Comparison of ENCODE assay signal across 1 cellular context in genomic region chr1:22052115-22053017, GRCh38.
A peak's percentile ranks its signal among the peaks of the same experiment; 100 is the strongest.
TF ChIP-seq lines count a peak whose summit lies in the region.

TSS of gene CDC42 (plus strand) at chr1:22052709. CDS start at chr1:22078479, 25,770 bp downstream.

TF ChIP-seq in HepG2, 621 proteins besides CTCF, POLR2A, EP300 and RAD21 (continued from another document and continues in another):
- TF ChIP-seq ZXDC (CRISPR knock-in tag; IDR thresholded peaks at IDR 0.05): peak; percentile 100
- peak; percentile 55 for TF ChIP-seq ARNT2 (CRISPR knock-in tag; IDR thresholded peaks at IDR 0.05; ENCODE audit: low read depth)
- no peak for TF ChIP-seq NFE2L2 (IDR thresholded peaks at IDR 0.05; ENCODE audit: low read length)
- no peak for TF ChIP-seq TRIM24 (CRISPR knock-in tag; IDR thresholded peaks at IDR 0.05)
- TF ChIP-seq PAX8 (CRISPR knock-in tag; IDR thresholded peaks at IDR 0.05; ENCODE audit: borderline replicate concordance): no peak
- no peak for TF ChIP-seq ZNF101 (CRISPR knock-in tag; IDR thresholded peaks at IDR 0.05; ENCODE audit: borderline replicate concordance, low read depth)
- TF ChIP-seq ZNF350 (CRISPR knock-in tag; IDR thresholded peaks at IDR 0.05; ENCODE audit: borderline replicate concordance, low read depth): peak; percentile 74
- 0 out of 2 replicates have a peak, but pooled peaks have one; percentile 44 for TF ChIP-seq ZSCAN21 (CRISPR knock-in tag; IDR thresholded peaks at IDR 0.05; ENCODE audit: borderline replicate concordance)
- TF ChIP-seq NFRKB (IDR thresholded peaks at IDR 0.05): no peak
- peak; percentile 92 for TF ChIP-seq THAP11 (CRISPR knock-in tag; IDR thresholded peaks at IDR 0.05)
- no peak for TF ChIP-seq ZSCAN30 (CRISPR knock-in tag; IDR thresholded peaks at IDR 0.05)
- TF ChIP-seq SP140L (CRISPR knock-in tag; IDR thresholded peaks at IDR 0.05; ENCODE audit: borderline replicate concordance): no peak
- no peak; a peak in 1 of 4 replicates for TF ChIP-seq REST (IDR thresholded peaks at IDR 0.05; ENCODE audit: borderline replicate concordance in 1 of 2, low read depth in 1 of 2, low read length in 2 of 2)
- TF ChIP-seq NR2C2 (CRISPR knock-in tag; IDR thresholded peaks at IDR 0.05; ENCODE audit: borderline replicate concordance): peak; percentile 75
- TF ChIP-seq DRAP1 (CRISPR knock-in tag; IDR thresholded peaks at IDR 0.05): peak; percentile 79
- TF ChIP-seq MXI1 (IDR thresholded peaks at IDR 0.05; ENCODE audit: borderline replicate concordance, low read depth, low read length): peak; percentile 73; the same call in 1 of the 3 replicates
- TF ChIP-seq ZNF724P (CRISPR knock-in tag; IDR thresholded peaks at IDR 0.05; ENCODE audit: borderline replicate concordance): peak; percentile 72; the same call in 1 of the 2 replicates
- peak; percentile 97 for TF ChIP-seq ZNF687 (CRISPR knock-in tag; IDR thresholded peaks at IDR 0.05)
- no peak for TF ChIP-seq ZNF557 (CRISPR knock-in tag; IDR thresholded peaks at IDR 0.05)
- no peak; the same call in 1 of the 2 replicates for TF ChIP-seq BRD4 (CRISPR knock-in tag; IDR thresholded peaks at IDR 0.05)
- TF ChIP-seq TFDP2 (CRISPR knock-in tag; IDR thresholded peaks at IDR 0.05): peak; percentile 57; the same call in 1 of the 2 replicates
- peak; percentile 35; the same call in 1 of the 2 replicates for TF ChIP-seq ZNF670 (CRISPR knock-in tag; IDR thresholded peaks at IDR 0.05; ENCODE audit: borderline replicate concordance)
- no peak for TF ChIP-seq ATRX (CRISPR knock-in tag; IDR thresholded peaks at IDR 0.05; ENCODE audit: borderline replicate concordance)
- no peak for TF ChIP-seq ZNF879 (CRISPR knock-in tag; IDR thresholded peaks at IDR 0.05)
- 0 out of 2 replicates have a peak, but pooled peaks have one; percentile 58 for TF ChIP-seq ZBTB14 (CRISPR knock-in tag; IDR thresholded peaks at IDR 0.05)
- no peak for TF ChIP-seq TOE1 (CRISPR knock-in tag; IDR thresholded peaks at IDR 0.05)
- TF ChIP-seq ZFP62 (CRISPR knock-in tag; IDR thresholded peaks at IDR 0.05): no peak
- peak; percentile 69; the same call in 1 of the 2 replicates for TF ChIP-seq NAIF1 (CRISPR knock-in tag; IDR thresholded peaks at IDR 0.05; ENCODE audit: borderline replicate concordance)
- peak; percentile 90 for TF ChIP-seq HDAC1 (CRISPR knock-in tag; IDR thresholded peaks at IDR 0.05)
- no peak for TF ChIP-seq SIX1 (CRISPR knock-in tag; IDR thresholded peaks at IDR 0.05; ENCODE audit: borderline replicate concordance)
- TF ChIP-seq ZC3H4 (CRISPR knock-in tag; IDR thresholded peaks at IDR 0.05; ENCODE audit: borderline replicate concordance): no peak
- TF ChIP-seq PHF21A (CRISPR knock-in tag; IDR thresholded peaks at IDR 0.05): 0 out of 2 replicates have a peak, but pooled peaks have one; percentile 26
- peak; percentile 72 for TF ChIP-seq GATAD2A (CRISPR knock-in tag; IDR thresholded peaks at IDR 0.05)
- peak; percentile 41; the same call in 1 of the 2 replicates for TF ChIP-seq TFDP1 (CRISPR knock-in tag; IDR thresholded peaks at IDR 0.05; ENCODE audit: borderline replicate concordance)
- peak; percentile 24; the same call in 1 of the 2 replicates for TF ChIP-seq ZNF609 (CRISPR knock-in tag; IDR thresholded peaks at IDR 0.05; ENCODE audit: borderline replicate concordance)
- peak; percentile 92 for TF ChIP-seq POLR2AphosphoS5 (IDR thresholded peaks at IDR 0.05; ENCODE audit: low read depth, low read length)
- TF ChIP-seq ZNF326 (CRISPR knock-in tag; IDR thresholded peaks at IDR 0.05; ENCODE audit: borderline replicate concordance): no peak
- peak; percentile 66; the same call in 1 of the 2 replicates for TF ChIP-seq HNRNPL (IDR thresholded peaks at IDR 0.05; ENCODE audit: low read depth, low read length)
- no peak for TF ChIP-seq ZNF317 (CRISPR knock-in tag; IDR thresholded peaks at IDR 0.05)
- peak; percentile 22; the same call in 1 of the 2 replicates for TF ChIP-seq HES4 (CRISPR knock-in tag; IDR thresholded peaks at IDR 0.05; ENCODE audit: borderline replicate concordance)
